Comparison of ENCODE assay signal across 7 cellular contexts in genomic region chr7:21543528-21544302, GRCh38.
A peak's percentile ranks its signal among the peaks of the same experiment; 100 is the strongest.
DNase-seq lines count a peak whose midpoint lies in the region; ATAC-seq, FAIRE-seq and TF ChIP-seq lines count a peak whose summit lies in the region.

No MANE protein-coding gene starts in this region.

- H3K4me1 Mint-ChIP-seq in nephron progenitor cell = peaks cover 5% of the 10 kb centered on the region

- H3K4me3 Mint-ChIP-seq in nephron progenitor cell = peak overlapping the region; percentile 72

- no peaks in the 10 kb centered on the region for H3K36me3 ChIP-seq in effector memory CD4-positive, alpha-beta T cell (ENCODE audit: control insufficient read depth, insufficient read depth, low read length)

- H3K4me3 ChIP-seq in effector memory CD4-positive, alpha-beta T cell (ENCODE audit: insufficient read depth, low read depth, low read length, poor library complexity, severe bottlenecking) = peak overlapping the region; percentile 16

- TF ChIP-seq CTCF in nephron progenitor cell (IDR thresholded peaks at IDR 0.05) = no peak

- no peaks in the 10 kb centered on the region for H3K9me3 ChIP-seq in effector memory CD4-positive, alpha-beta T cell (ENCODE audit: control insufficient read depth, low read length)

- peak; percentile 10 for ATAC-seq in GM21390 (IDR thresholded peaks at IDR 0.05; ENCODE audit: unreplicated experiment)

- peaks cover 7% of the 10 kb centered on the region for H3K4me1 ChIP-seq in effector memory CD4-positive, alpha-beta T cell (ENCODE audit: control insufficient read depth, insufficient read depth, low read length, poor library complexity, severe bottlenecking)

- FAIRE-seq in GM19239 (lab: Jason Lieb, UNC) = no peak

- peaks cover 75% of the 10 kb centered on the region for H3K27me3 Mint-ChIP-seq in nephron progenitor cell (ENCODE audit: low read depth, poor library complexity)

- H3K36me3 Mint-ChIP-seq in nephron progenitor cell (ENCODE audit: low read depth) = no peaks in the 10 kb centered on the region

- H3K27ac ChIP-seq in effector memory CD4-positive, alpha-beta T cell (ENCODE audit: insufficient read depth, low read length, poor library complexity, severe bottlenecking) = no peak overlapping the region

- no peaks in the 10 kb centered on the region for H3K9me3 Mint-ChIP-seq in nephron progenitor cell

- H3K27ac Mint-ChIP-seq in nephron progenitor cell = no peak overlapping the region

- peak; percentile 63 for DNase-seq in NCI-H345 treated with DMSO at 0.1 percent for 48 hours (lab: John Stamatoyannopoulos, UW; ENCODE audit: unreplicated experiment)
- DNase-seq in effector memory CD4-positive, alpha-beta T cell = no peak
- DNase-seq in nephron progenitor cell = peak; percentile 23
- DNase-seq in NCI-H1694 (lab: John Stamatoyannopoulos, UW) = no peak
- no peak for DNase-seq in activated CD4-positive, CD25-positive, alpha-beta regulatory T cell (lab: John Stamatoyannopoulos, UW)
- no peak for DNase-seq in GM19239 (ENCODE audit: insufficient read length, low spot score)

- H3K27me3 ChIP-seq in effector memory CD4-positive, alpha-beta T cell (replicated peaks; ENCODE audit: control insufficient read depth, insufficient read depth, low read length, poor library complexity, severe bottlenecking) = peaks cover 15% of the 10 kb centered on the region

Comparison
In these comparisons a context has a peak if more than half of its experiments do, and no peak if none do; other contexts are left out.
1. DNase-seq: peak in NCI-H345 treated with DMSO at 0.1 percent for 48 hours (single experiment) and nephron progenitor cell (single experiment); none in effector memory CD4-positive, alpha-beta T cell (0 of 3), NCI-H1694 (single experiment), activated CD4-positive, CD25-positive, alpha-beta regulatory T cell (0 of 4) and GM19239 (single experiment).